8 cellular contexts compared by ENCODE assay signal in the genomic region with DNA sequence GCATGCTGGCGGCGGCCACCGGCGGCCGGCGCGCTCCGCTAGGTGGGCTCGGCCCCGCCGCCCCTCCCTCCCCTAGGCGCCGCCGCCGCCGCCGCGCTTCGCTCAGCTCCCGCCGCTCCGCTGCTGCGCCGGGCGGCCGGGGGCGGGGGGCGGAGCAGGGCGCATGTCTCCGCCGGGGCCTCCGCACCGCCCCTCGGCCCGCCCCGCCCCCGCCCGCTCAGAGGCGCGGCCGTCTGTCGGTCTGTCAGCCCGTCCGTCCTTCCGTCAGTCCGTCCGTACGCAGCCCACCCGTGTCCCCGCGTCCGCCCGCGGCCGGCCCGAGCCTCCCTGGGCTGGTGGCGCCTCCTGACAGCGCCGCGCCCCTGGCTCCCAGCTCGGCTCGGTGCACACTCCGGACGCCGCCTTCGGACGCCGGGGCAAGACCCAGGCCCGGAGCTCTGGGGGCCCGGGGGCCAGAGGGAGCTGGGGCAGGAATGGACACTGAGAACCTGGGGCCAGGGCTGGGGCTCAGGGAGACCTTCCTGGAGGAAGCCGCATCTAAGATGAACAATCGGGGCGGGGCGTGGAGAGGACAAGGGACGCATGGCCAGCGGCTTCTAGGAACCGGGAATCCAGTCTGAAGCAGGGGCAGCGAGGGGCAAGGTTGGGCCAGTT. TPM values are rescaled to one million over a fixed set of nuclear protein-coding genes. Genes with fewer than 3 reads are reported as not detected.
A peak's percentile ranks its signal among the peaks of the same experiment; 100 is the strongest.
DNase-seq lines count a peak whose midpoint lies in the region; ATAC-seq, FAIRE-seq and TF ChIP-seq lines count a peak whose summit lies in the region.

Gene GPR153, minus strand, starts transcription at position 138 of the 654 bp plus-strand sequence. CDS start 6,193 bp downstream, outside the sequence.

- DNase-seq in GM12891 (ENCODE audit: insufficient read length, low spot score) = peak; percentile 88
- DNase-seq in LHCN-M2 (ENCODE audit: low read depth) = peak; percentile 47
- peak; percentile 34 for DNase-seq in activated CD4-positive, alpha-beta T cell treated with anti-CD3 and anti-CD28 coated beads, Interleukin-2, amount 50 U/mL, for 1 hour
- peak; percentile 80 for DNase-seq in endodermal cell
- peak; percentile 80 for DNase-seq in myocyte (ENCODE audit: low read depth)
- DNase-seq in Ammon's horn (ENCODE audit: low spot score) = no peak

- peaks cover 35% of the 10 kb centered on the region for H3K27me3 ChIP-seq in endodermal cell (ENCODE audit: control insufficient read depth, insufficient read depth, low read length, poor library complexity, severe bottlenecking)
- peaks cover 0 to 2% (median 0%) of the 10 kb centered on the region in 5 donors for H3K27me3 ChIP-seq in subcutaneous abdominal adipose tissue (ENCODE audit: control insufficient read depth in 5 of 5, insufficient read depth in 4 of 5, low read length in 5 of 5)

- H3K9me3 Mint-ChIP-seq in endodermal cell = no peaks in the 10 kb centered on the region

- no peak for TF ChIP-seq CTCF in endodermal cell (conservative IDR thresholded peaks at IDR 0.05)

- 2% methylated on average over 10 to 78 of the region's 78 CpGs for WGBS in endodermal cell (ENCODE audit: insufficient coverage in 1 of 2, insufficient read length in 1 of 2), 2 experiments

- no peak within 1 kb of the TSS for H3K27ac Mint-ChIP-seq in endodermal cell

- H3K4me3 Mint-ChIP-seq in endodermal cell = peak within 1 kb of the TSS; percentile 51

- H3K4me3 ChIP-seq in endodermal cell (ENCODE audit: low read length) = peak within 1 kb of the TSS; percentile 60
- H3K4me3 ChIP-seq in subcutaneous abdominal adipose tissue (ENCODE audit: low read depth in 1 of 5, low read length in 5 of 5) = peak within 1 kb of the TSS in 4 of 5 donors; percentile 27 to 67 (median 58)

- H3K9me3 ChIP-seq in endodermal cell (ENCODE audit: control insufficient read depth, low read length) (no peaks in the 10 kb centered on the region), subcutaneous abdominal adipose tissue (ENCODE audit: control insufficient read depth in 5 of 5, low read length in 5 of 5) (no peaks in the 10 kb centered on the region)

- H3K9ac ChIP-seq in endodermal cell (ENCODE audit: extremely low read depth, low read length, poor library complexity, severe bottlenecking) (no peak within 1 kb of the TSS), subcutaneous abdominal adipose tissue (ENCODE audit: low read length in 5 of 5) (peak within 1 kb of the TSS in 2 of 5 donors; percentile 47 to 64)

- H3K27me3 Mint-ChIP-seq in endodermal cell (ENCODE audit: insufficient read depth) = peaks cover 44% of the 10 kb centered on the region

- H3K4me1 Mint-ChIP-seq in endodermal cell = peaks cover 3% of the 10 kb centered on the region

- H3K27ac ChIP-seq in endodermal cell (ENCODE audit: low read depth, low read length) = peak within 1 kb of the TSS; percentile 70
- H3K27ac ChIP-seq in subcutaneous abdominal adipose tissue (ENCODE audit: low read depth, low read length) = no peak within 1 kb of the TSS

- no peaks in the 10 kb centered on the region for H3K4me1 ChIP-seq in endodermal cell (ENCODE audit: control insufficient read depth, insufficient read depth, low read length)
- peaks cover 2 to 62% (median 48%) of the 10 kb centered on the region in 5 donors for H3K4me1 ChIP-seq in subcutaneous abdominal adipose tissue (ENCODE audit: control insufficient read depth in 5 of 5, insufficient read depth in 5 of 5, low read length in 5 of 5)

- no peaks in the 10 kb centered on the region for H3K36me3 Mint-ChIP-seq in endodermal cell (ENCODE audit: low read depth)

- TF ChIP-seq POLR2A in GM12891 (IDR thresholded peaks at IDR 0.05; ENCODE audit: low read depth, low read length) = no peak

- FAIRE-seq in GM12891 (lab: Jason Lieb, UNC) = peak; percentile 60

- no peak for ATAC-seq in HG03097 (IDR thresholded peaks at IDR 0.05; ENCODE audit: low FRiP score, unreplicated experiment)

- H3K36me3 ChIP-seq in endodermal cell (ENCODE audit: control insufficient read depth, insufficient read depth, low read length) (no peaks in the 10 kb centered on the region), subcutaneous abdominal adipose tissue (ENCODE audit: control insufficient read depth in 5 of 5, insufficient read depth in 5 of 5, low read length in 5 of 5) (no peaks in the 10 kb centered on the region)

TF ChIP-seq in GM12891, 5 proteins besides CTCF, POLR2A, EP300 and RAD21:
- TF ChIP-seq SPI1 (IDR thresholded peaks at IDR 0.05; ENCODE audit: low read depth, low read length) (no peak), PAX5 (IDR thresholded peaks at IDR 0.05; ENCODE audit: insufficient read depth, low read length, severe bottlenecking) (no peak), POU2F2 (IDR thresholded peaks at IDR 0.05; ENCODE audit: low read depth, low read length) (no peak), POLR2AphosphoS5 (IDR thresholded peaks at IDR 0.05; ENCODE audit: low read depth, low read length) (no peak), TAF1 (IDR thresholded peaks at IDR 0.05; ENCODE audit: low read depth, low read length) (no peak)

RNA-seq across cellular contexts. Expression of gene GPR153, which starts in this region (rescaled TPM):
- 0.87 TPM for polyA plus RNA-seq in GM12891 (2012; ENCODE audit: low read depth, missing spikeins)
- total RNA-seq in LHCN-M2 (2014; rRNA removed) (38.2 and 43.0 TPM in 2 replicates), endodermal cell (1 to 10 TPM; 2.4 to 2.8 TPM), myocyte (192 and 339 TPM in 2 replicates)
- polyA plus RNA-seq in LHCN-M2 (2012) = 11.8 TPM
- 25.3 TPM for polyA plus RNA-seq in endodermal cell (2013, experiment 1 of 2)
- polyA plus RNA-seq in endodermal cell (2013, experiment 2 of 2) = 23.1 TPM
- polyA plus RNA-seq in myocyte (2012) = 66.5 TPM

Comparison
In these comparisons a context has a peak if more than half of its experiments do, and no peak if none do; other contexts are left out.
1. RNA of gene GPR153 (total RNA-seq): 192 to 339 TPM in myocyte and 38.2 to 43.0 TPM in LHCN-M2; 2.4 to 2.8 TPM in endodermal cell; every median in the first group is over 10 times any median in the second.